In the genomic region with DNA sequence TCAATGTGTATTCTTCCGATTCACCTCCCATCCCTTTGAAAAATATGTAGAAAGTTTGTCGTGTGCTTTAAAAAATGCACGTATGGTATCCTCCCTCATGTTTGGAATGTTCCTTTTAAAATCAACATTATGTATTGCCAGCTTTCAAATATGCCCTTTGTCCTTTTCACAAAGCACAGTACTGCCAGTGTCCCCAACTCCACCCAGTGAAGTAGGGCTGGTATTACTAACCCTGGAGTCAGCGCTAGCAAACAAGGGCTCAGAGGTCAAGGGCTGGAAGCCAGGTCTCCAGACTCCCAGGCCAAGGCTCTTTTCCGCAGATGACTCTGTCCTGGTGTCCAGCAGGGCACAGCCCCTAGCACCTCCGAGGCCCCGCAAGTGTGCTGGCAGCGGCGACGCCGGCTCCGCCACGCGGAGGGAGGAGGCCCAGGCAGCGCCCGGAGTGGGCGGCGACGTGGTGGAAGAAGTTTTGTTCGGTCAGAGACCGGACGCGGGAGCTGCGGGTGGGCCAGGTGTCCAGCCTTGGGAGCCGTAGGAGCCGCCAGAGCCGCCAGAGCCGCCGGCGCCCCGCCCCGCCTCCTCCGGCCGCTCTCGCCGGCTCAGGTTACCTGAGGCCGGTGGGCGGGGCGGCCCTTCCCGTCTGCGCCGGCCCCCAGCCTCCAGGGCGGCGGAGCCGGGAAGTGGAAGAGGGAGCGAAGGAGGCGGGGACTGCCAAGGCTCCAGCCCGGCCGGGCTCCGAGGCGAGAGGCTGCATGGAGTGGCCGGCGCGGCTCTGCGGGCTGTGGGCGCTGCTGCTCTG, we compare ENCODE assay signal across 8 cellular contexts. TPM values are rescaled to one million over a fixed set of nuclear protein-coding genes. Genes with fewer than 3 reads are reported as not detected.
DNase-seq lines count a peak whose midpoint lies in the region; ATAC-seq and TF ChIP-seq lines count a peak whose summit lies in the region.

A gene (plus strand): TSS at position 720 of the 799 bp plus-strand sequence. CDS start 33 bp downstream, at position 753.

- ATAC-seq in HG03103 (IDR thresholded peaks at IDR 0.05; ENCODE audit: low read depth, unreplicated experiment) (peak; percentile 61), upper lobe of right lung (peak; percentile 95)
- ATAC-seq in activated T-cell treated with anti-CD3 and anti-CD28 coated beads, Interleukin-2, amount 50 U/mL, for 4 hours, result peak; percentile 60

- peak within 1 kb of the TSS; percentile 49 for H3K27ac Mint-ChIP-seq in activated CD4-positive, alpha-beta T cell treated with anti-CD3 and anti-CD28 coated beads, Interleukin-2, amount 10 ng/mL, durations not matched to agents 24 days and 14 days

- H3K9me3 Mint-ChIP-seq in activated CD4-positive, alpha-beta T cell treated with anti-CD3 and anti-CD28 coated beads, Interleukin-2, amount 10 ng/mL, durations not matched to agents 24 days and 14 days, result no peaks in the 10 kb centered on the region
- no peaks in the 10 kb centered on the region for H3K9me3 Mint-ChIP-seq in activated T-cell treated with anti-CD3 and anti-CD28 coated beads, Interleukin-2, amount 50 U/mL, for 4 hours

- H3K27ac ChIP-seq in upper lobe of right lung, result peak within 1 kb of the TSS; percentile 89

- H3K36me3 ChIP-seq in upper lobe of right lung, result no peaks in the 10 kb centered on the region

- intact Hi-C loops in activated CD4-positive, alpha-beta T cell treated with anti-CD3 and anti-CD28 coated beads, Interleukin-2, amount 10 ng/mL, durations not matched to agents 24 days and 14 days (cut with micrococcal nuclease), result no loop called here
- intact Hi-C loops in upper lobe of right lung (cut with DNase I), result no loop called here

- peak within 1 kb of the TSS; percentile 57 for H3K4me3 Mint-ChIP-seq in activated CD4-positive, alpha-beta T cell treated with anti-CD3 and anti-CD28 coated beads, Interleukin-2, amount 10 ng/mL, durations not matched to agents 24 days and 14 days
- peak within 1 kb of the TSS; percentile 64 for H3K4me3 Mint-ChIP-seq in activated T-cell treated with anti-CD3 and anti-CD28 coated beads, Interleukin-2, amount 50 U/mL, for 4 hours

- H3K36me3 Mint-ChIP-seq in activated CD4-positive, alpha-beta T cell treated with anti-CD3 and anti-CD28 coated beads, Interleukin-2, amount 10 ng/mL, durations not matched to agents 24 days and 14 days (ENCODE audit: low read depth), result no peaks in the 10 kb centered on the region
- no peaks in the 10 kb centered on the region for H3K36me3 Mint-ChIP-seq in activated T-cell treated with anti-CD3 and anti-CD28 coated beads, Interleukin-2, amount 50 U/mL, for 4 hours (ENCODE audit: insufficient read depth)

- no peak for TF ChIP-seq CTCF in upper lobe of right lung (IDR thresholded peaks at IDR 0.05)

- peaks cover 2% of the 10 kb centered on the region for H3K4me1 Mint-ChIP-seq in activated CD4-positive, alpha-beta T cell treated with anti-CD3 and anti-CD28 coated beads, Interleukin-2, amount 10 ng/mL, durations not matched to agents 24 days and 14 days
- H3K4me1 Mint-ChIP-seq in activated T-cell treated with anti-CD3 and anti-CD28 coated beads, Interleukin-2, amount 50 U/mL, for 4 hours (ENCODE audit: low read depth), result peaks cover 3% of the 10 kb centered on the region

- DNase-seq in activated CD4-positive, alpha-beta T cell treated with anti-CD3 and anti-CD28 coated beads, Interleukin-2, amount 10 ng/mL, durations not matched to agents 24 days and 14 days, result peak; percentile 72
- no peak for DNase-seq in activated CD4-positive, alpha-beta T cell treated with anti-CD3 and anti-CD28 coated beads for 1 hour
- DNase-seq in NCI-H345 treated with DMSO at 0.1 percent for 48 hours (lab: John Stamatoyannopoulos, UW; ENCODE audit: unreplicated experiment) (peak; percentile 28), fibroblast of gingiva (ENCODE audit: low read depth) (peak; percentile 80), myocyte (ENCODE audit: low read depth) (peak; percentile 85), upper lobe of right lung (peak; percentile 91)
- DNase-seq in activated T-cell treated with anti-CD3 and anti-CD28 coated beads, Interleukin-2, amount 50 U/mL, for 4 hours, result no peak

- H3K4me1 ChIP-seq in upper lobe of right lung, result peaks cover 21% of the 10 kb centered on the region

- H3K4me3 ChIP-seq in upper lobe of right lung, result peak within 1 kb of the TSS; percentile 60

- no peaks in the 10 kb centered on the region for H3K27me3 ChIP-seq in upper lobe of right lung

- H3K27me3 Mint-ChIP-seq in activated CD4-positive, alpha-beta T cell treated with anti-CD3 and anti-CD28 coated beads, Interleukin-2, amount 10 ng/mL, durations not matched to agents 24 days and 14 days, result peaks cover 32% of the 10 kb centered on the region
- peaks cover 16% of the 10 kb centered on the region for H3K27me3 Mint-ChIP-seq in activated T-cell treated with anti-CD3 and anti-CD28 coated beads, Interleukin-2, amount 50 U/mL, for 4 hours (ENCODE audit: low read depth)

- no peaks in the 10 kb centered on the region for H3K9me3 ChIP-seq in upper lobe of right lung

RNA-seq across cellular contexts. Expression of the gene that starts here (rescaled TPM):
- total RNA-seq in activated CD4-positive, alpha-beta T cell treated with anti-CD3 and anti-CD28 coated beads, Interleukin-2, amount 10 ng/mL, durations not matched to agents 24 days and 14 days, result 0.33 and 0.36 TPM in 2 replicates
- 1 to 10 TPM in 1 of 3 donors, under 1 TPM in 2; 0.26 to 2.0 (median 0.40) TPM for total RNA-seq in activated T-cell treated with anti-CD3 and anti-CD28 coated beads, Interleukin-2, amount 50 U/mL, for 4 hours
- total RNA-seq in myocyte (45.3 and 49.7 TPM in 2 replicates), upper lobe of right lung (74.2 TPM)
- polyA plus RNA-seq in myocyte (2012), result 17.9 TPM

Comparison
In these comparisons a context has a peak if more than half of its experiments do, and no peak if none do; other contexts are left out.
1. RNA of the gene that starts here (total RNA-seq): 74.2 TPM in upper lobe of right lung (single experiment) and 45.3 to 49.7 TPM in myocyte; 0.26 to 2.0 TPM in activated T-cell treated with anti-CD3 and anti-CD28 coated beads, Interleukin-2, amount 50 U/mL, for 4 hours and 0.33 to 0.36 TPM in activated CD4-positive, alpha-beta T cell treated with anti-CD3 and anti-CD28 coated beads, Interleukin-2, amount 10 ng/mL, durations not matched to agents 24 days and 14 days; every median in the first group is over 10 times any median in the second.
2. Peak in DNase-seq in activated CD4-positive, alpha-beta T cell treated with anti-CD3 and anti-CD28 coated beads, Interleukin-2, amount 10 ng/mL, durations not matched to agents 24 days and 14 days; RNA of the gene not detected or under 1 TPM.
3. DNase-seq: peak in NCI-H345 treated with DMSO at 0.1 percent for 48 hours (single experiment), fibroblast of gingiva (single experiment), myocyte (single experiment) and upper lobe of right lung (single experiment); none in activated CD4-positive, alpha-beta T cell treated with anti-CD3 and anti-CD28 coated beads for 1 hour (single experiment) and activated T-cell treated with anti-CD3 and anti-CD28 coated beads, Interleukin-2, amount 50 U/mL, for 4 hours (single experiment).
4. Peak in every context shown above with its lines, with median percentiles within 50 percentile points of each other: ATAC-seq.